Comparison of ENCODE assay signal across 8 cellular contexts in the genomic region with DNA sequence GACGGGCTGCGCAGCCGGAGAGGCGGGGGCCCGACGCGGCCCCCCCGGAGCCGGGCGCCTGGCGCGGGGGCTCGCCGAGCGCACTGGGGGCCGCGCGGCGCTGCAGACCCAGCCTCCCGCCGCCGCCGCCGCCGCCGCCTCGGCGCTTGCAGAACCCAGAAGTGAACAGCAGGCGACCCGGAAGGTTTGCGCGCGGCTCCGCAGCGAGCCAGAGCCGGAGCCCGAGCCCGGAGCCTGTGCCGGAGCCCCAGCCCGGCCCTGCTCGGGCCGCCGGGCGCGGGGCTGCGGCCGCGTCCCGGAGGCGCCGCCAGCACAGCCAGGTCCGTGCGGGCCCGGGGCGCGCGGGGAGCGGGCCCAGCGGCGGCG. TPM values are rescaled to one million over a fixed set of nuclear protein-coding genes. Genes with fewer than 3 reads are reported as not detected.
A peak's percentile ranks its signal among the peaks of the same experiment; 100 is the strongest.
DNase-seq lines count a peak whose midpoint lies in the region; ATAC-seq and TF ChIP-seq lines count a peak whose summit lies in the region.

A gene with protein sequence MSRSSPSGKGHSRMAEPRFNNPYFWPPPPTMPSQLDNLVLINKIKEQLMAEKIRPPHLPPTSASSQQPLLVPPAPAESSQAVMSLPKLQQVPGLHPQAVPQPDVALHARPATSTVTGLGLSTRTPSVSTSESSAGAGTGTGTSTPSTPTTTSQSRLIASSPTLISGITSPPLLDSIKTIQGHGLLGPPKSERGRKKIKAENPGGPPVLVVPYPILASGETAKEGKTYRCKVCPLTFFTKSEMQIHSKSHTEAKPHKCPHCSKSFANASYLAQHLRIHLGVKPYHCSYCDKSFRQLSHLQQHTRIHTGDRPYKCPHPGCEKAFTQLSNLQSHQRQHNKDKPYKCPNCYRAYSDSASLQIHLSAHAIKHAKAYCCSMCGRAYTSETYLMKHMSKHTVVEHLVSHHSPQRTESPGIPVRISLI (plus strand): TSS at position 158 of the 366 bp plus-strand sequence. CDS start 14,083 bp downstream, outside the sequence.

- ATAC-seq in GM21526 (IDR thresholded peaks at IDR 0.05; ENCODE audit: low FRiP score, unreplicated experiment), result peak; percentile 68

- peaks cover 13% of the 10 kb centered on the region for H3K4me1 ChIP-seq in colonic mucosa

- H3K4me1 Mint-ChIP-seq in activated CD4-positive, alpha-beta T cell treated with anti-CD3 and anti-CD28 coated beads, Interleukin-2, amount 10 ng/mL, durations not matched to agents 24 days and 14 days, result peaks cover 15% of the 10 kb centered on the region

- H3K36me3 ChIP-seq in colonic mucosa, result no peaks in the 10 kb centered on the region

- no peak for TF ChIP-seq CTCF in colonic mucosa (IDR thresholded peaks at IDR 0.05)

- H3K9ac ChIP-seq in colonic mucosa (ENCODE audit: low read depth in 2 of 2, low read length in 2 of 2), result peak within 1 kb of the TSS; percentile 76 to 88

- peak within 1 kb of the TSS; percentile 96 for H3K4me3 Mint-ChIP-seq in activated CD4-positive, alpha-beta T cell treated with anti-CD3 and anti-CD28 coated beads, Interleukin-2, amount 10 ng/mL, durations not matched to agents 24 days and 14 days

- H3K9me3 Mint-ChIP-seq in activated CD4-positive, alpha-beta T cell treated with anti-CD3 and anti-CD28 coated beads, Interleukin-2, amount 10 ng/mL, durations not matched to agents 24 days and 14 days, result no peaks in the 10 kb centered on the region

- H3K4me3 ChIP-seq in colonic mucosa, result peak within 1 kb of the TSS; percentile 67

- H3K27me3 Mint-ChIP-seq in activated CD4-positive, alpha-beta T cell treated with anti-CD3 and anti-CD28 coated beads, Interleukin-2, amount 10 ng/mL, durations not matched to agents 24 days and 14 days, result peaks cover 3% of the 10 kb centered on the region

- intact Hi-C loops in activated CD4-positive, alpha-beta T cell treated with anti-CD3 and anti-CD28 coated beads, Interleukin-2, amount 10 ng/mL, durations not matched to agents 24 days and 14 days (cut with micrococcal nuclease), result loop anchor here (2.0 to 5.0 kb wide), 2 partner anchors 76 to 439 kb away; a partner anchor contains a TSS
- intact Hi-C loops in colonic mucosa (cut with DNase I), result no loop called here

- H3K9me3 ChIP-seq in colonic mucosa, result no peaks in the 10 kb centered on the region

- peak within 1 kb of the TSS; percentile 98 for H3K27ac Mint-ChIP-seq in activated CD4-positive, alpha-beta T cell treated with anti-CD3 and anti-CD28 coated beads, Interleukin-2, amount 10 ng/mL, durations not matched to agents 24 days and 14 days

- H3K36me3 Mint-ChIP-seq in activated CD4-positive, alpha-beta T cell treated with anti-CD3 and anti-CD28 coated beads, Interleukin-2, amount 10 ng/mL, durations not matched to agents 24 days and 14 days (ENCODE audit: low read depth), result peaks cover 6% of the 10 kb centered on the region

- DNase-seq in COLO668 (lab: John Stamatoyannopoulos, UW; ENCODE audit: unreplicated experiment), result peak; percentile 87
- peak; percentile 18 for DNase-seq in NCI-H2171 treated with DMSO at 0.1 percent for 48 hours (lab: John Stamatoyannopoulos, UW)
- peak; percentile 90 for DNase-seq in activated CD4-positive, alpha-beta T cell treated with anti-CD3 and anti-CD28 coated beads, Interleukin-2, amount 10 ng/mL, durations not matched to agents 24 days and 14 days
- DNase-seq in colonic mucosa, result peak; percentile 39
- peak; percentile 69 for DNase-seq in kidney tubule cell (ENCODE audit: low spot score)
- DNase-seq in stimulated activated CD4-positive, alpha-beta T cell treated with anti-CD3 and anti-CD28 coated beads, Interleukin-1b, Interleukin-23, amount 100 ng/mL, for 1 hour (ENCODE audit: low read depth in 2 of 2), result peak; percentile 15 to 36
- DNase-seq in HPDE6-E6E7 (ENCODE audit: extremely low spot score), result no peak

- no peaks in the 10 kb centered on the region for H3K27me3 ChIP-seq in colonic mucosa

- peak within 1 kb of the TSS; percentile 77 for H3K27ac ChIP-seq in colonic mucosa

RNA-seq across cellular contexts. Expression of the gene that starts here (rescaled TPM):
- total RNA-seq in activated CD4-positive, alpha-beta T cell treated with anti-CD3 and anti-CD28 coated beads, Interleukin-2, amount 10 ng/mL, durations not matched to agents 24 days and 14 days, result 12.9 and 13.3 TPM in 2 replicates
- total RNA-seq in colonic mucosa, result 1 to 10 TPM; 8.9 to 9.8 TPM
